1 cellular context compared by ENCODE assay signal in genomic region chrX:109889289-109890006, GRCh38.
TF ChIP-seq lines count a peak whose summit lies in the region.

No MANE protein-coding gene starts in this region.

TF ChIP-seq in IMR-90, 13 proteins besides CTCF, POLR2A, EP300 and RAD21:
- TF ChIP-seq ELK1 (IDR thresholded peaks at IDR 0.05; ENCODE audit: borderline replicate concordance, low read depth, low read length) = no peak
- no peak for TF ChIP-seq RCOR1 (IDR thresholded peaks at IDR 0.05; ENCODE audit: insufficient replicate concordance, low read length)
- no peak for TF ChIP-seq USF2 (IDR thresholded peaks at IDR 0.05; ENCODE audit: low read depth, low read length)
- TF ChIP-seq MXI1 (IDR thresholded peaks at IDR 0.05; ENCODE audit: borderline replicate concordance, low read depth, low read length) = no peak
- no peak for TF ChIP-seq NFE2L2 (IDR thresholded peaks at IDR 0.05; ENCODE audit: low read depth, low read length)
- TF ChIP-seq SMC3 (IDR thresholded peaks at IDR 0.05; ENCODE audit: low read depth, low read length) = no peak; the same call in 1 of the 2 replicates
- TF ChIP-seq MAFK (IDR thresholded peaks at IDR 0.05; ENCODE audit: low read depth, low read length) = no peak
- no peak for TF ChIP-seq FOS (IDR thresholded peaks at IDR 0.05; ENCODE audit: low read depth, low read length)
- TF ChIP-seq BHLHE40 (IDR thresholded peaks at IDR 0.05; ENCODE audit: low read depth, low read length) = no peak
- TF ChIP-seq RFX5 (IDR thresholded peaks at IDR 0.05; ENCODE audit: low read depth, low read length) = no peak
